Comparison of ENCODE assay signal across 8 cellular contexts in the genomic region with DNA sequence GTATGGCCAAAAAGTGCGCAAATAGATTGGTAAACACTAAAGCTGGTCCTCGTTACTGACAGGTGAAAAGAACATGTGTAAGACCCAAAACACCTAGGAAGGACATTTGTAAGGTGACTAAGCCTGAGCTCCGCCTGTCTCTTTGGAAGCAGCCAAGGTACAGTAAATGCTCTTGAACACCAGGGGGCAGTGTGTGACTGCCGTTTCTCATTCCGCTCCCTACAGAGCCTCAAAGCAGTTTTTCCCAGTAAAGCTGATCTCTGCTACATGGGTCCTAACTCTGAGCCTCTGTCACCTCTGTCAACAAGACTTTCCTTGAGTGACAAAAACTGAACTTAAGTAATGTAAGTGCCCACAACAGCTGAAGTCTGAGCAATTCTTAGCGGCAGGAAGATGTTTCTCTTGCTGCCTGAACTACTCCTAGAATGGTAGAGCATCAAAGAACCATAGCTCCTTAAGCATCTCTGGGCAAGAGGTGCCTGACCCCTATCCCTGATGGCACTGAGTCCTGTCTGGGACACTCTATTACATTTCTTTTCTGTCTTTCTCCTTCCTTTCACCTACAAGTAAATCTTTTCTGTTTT.
DNase-seq lines count a peak whose midpoint lies in the region; ATAC-seq, FAIRE-seq and TF ChIP-seq lines count a peak whose summit lies in the region.

No MANE protein-coding gene starts in this region.

- FAIRE-seq in bronchial epithelial cell (lab: Jason Lieb, UNC): peak; percentile 97

- peak; percentile 83 for TF ChIP-seq CTCF in AG04449 (IDR thresholded peaks at IDR 0.05; ENCODE audit: insufficient read depth, low read length, missing control alignments)
- TF ChIP-seq CTCF in bronchial epithelial cell (IDR thresholded peaks at IDR 0.05; ENCODE audit: insufficient read depth, low read length, severe bottlenecking): peak; percentile 93
- peak; percentile 80 for TF ChIP-seq CTCF in kidney epithelial cell (IDR thresholded peaks at IDR 0.05; ENCODE audit: insufficient read depth, low read length, poor library complexity, severe bottlenecking)

- ATAC-seq in GM18505 (IDR thresholded peaks at IDR 0.05; ENCODE audit: unreplicated experiment): peak; percentile 67
- peak; percentile 77 for ATAC-seq in HG02884 (IDR thresholded peaks at IDR 0.05; ENCODE audit: unreplicated experiment)

- H3K4me3 ChIP-seq in AG04449 (ENCODE audit: low read depth, low read length): no peak overlapping the region
- no peak overlapping the region for H3K4me3 ChIP-seq in bronchial epithelial cell (ENCODE audit: low read depth, low read length)
- H3K4me3 ChIP-seq in kidney epithelial cell (ENCODE audit: low read depth, low read length): no peak overlapping the region

- TF ChIP-seq POLR2A in GM18505 (IDR thresholded peaks at IDR 0.05; ENCODE audit: borderline replicate concordance, extremely low read depth, insufficient read depth, insufficient read length): no peak

- CTCF ChIA-PET in AG04449 (lab: Yijun Ruan, JAX): interaction anchor here (0.6 to 8.7 kb wide), 98 partner anchors 8 to 1710 kb away, joined by 3 to 164 read pairs (median 4); a partner anchor contains a TSS

- H3K27me3 ChIP-seq in bronchial epithelial cell (ENCODE audit: control insufficient read depth, insufficient read depth, low read length) (peaks cover 4% of the 10 kb centered on the region), kidney epithelial cell (ENCODE audit: control insufficient read depth, insufficient read depth, low read length) (peaks cover 3% of the 10 kb centered on the region)

- no peaks in the 10 kb centered on the region for H3K36me3 ChIP-seq in bronchial epithelial cell (ENCODE audit: control insufficient read depth, insufficient read depth, low read length)
- H3K36me3 ChIP-seq in kidney epithelial cell (ENCODE audit: control insufficient read depth, insufficient read depth, low read length): no peaks in the 10 kb centered on the region

- POLR2A ChIA-PET in AG04449 (lab: Yijun Ruan, JAX): interaction anchor here (0.7 to 1.0 kb wide), 3 partner anchors 15 to 902 kb away, joined by 3 to 5 read pairs (median 3); no protein-coding TSS in a partner anchor

- DNase-seq in AG04449 (ENCODE audit: low read depth, low spot score) (no peak), NCI-H1930 (lab: John Stamatoyannopoulos, UW) (peak; percentile 17 to 69), UCSD-AML1 (lab: John Stamatoyannopoulos, UW; ENCODE audit: unreplicated experiment) (peak; percentile 33), bronchial epithelial cell (ENCODE audit: low read depth) (peak; percentile 74), kidney epithelial cell (ENCODE audit: low read depth) (no peak)
- peak; percentile 39 for DNase-seq in stimulated activated CD4-positive, alpha-beta T cell treated with anti-CD3 and anti-CD28 coated beads, Interleukin-4, amount 100 ng/mL, for 1 hour

Comparison
In these comparisons a context has a peak if more than half of its experiments do, and no peak if none do; other contexts are left out.
1. DNase-seq: peak in NCI-H1930 (2 of 2), UCSD-AML1 (single experiment), bronchial epithelial cell (single experiment) and stimulated activated CD4-positive, alpha-beta T cell treated with anti-CD3 and anti-CD28 coated beads, Interleukin-4, amount 100 ng/mL, for 1 hour (single experiment); none in AG04449 (single experiment) and kidney epithelial cell (single experiment).
2. Peak in every context shown above with its lines, with median percentiles within 50 percentile points of each other: CTCF ChIP-seq.